In genomic region chr3:143847787-143848631, GRCh38 we compare ENCODE assay signal across 8 cellular contexts. TPM values are rescaled to one million over a fixed set of nuclear protein-coding genes. Genes with fewer than 3 reads are reported as not detected.
DNase-seq lines count a peak whose midpoint lies in the region; ATAC-seq and TF ChIP-seq lines count a peak whose summit lies in the region.

Gene SLC9A9, minus strand, starts transcription at chr3:143848468. Its CDS starts 146 bp downstream, at chr3:143848322.

- no peak for TF ChIP-seq CTCF in DND-41 (IDR thresholded peaks at IDR 0.05; ENCODE audit: borderline replicate concordance, extremely low read depth, low read length, poor library complexity, severe bottlenecking)
- TF ChIP-seq CTCF in osteocyte (IDR thresholded peaks at IDR 0.05): no peak

- peak within 1 kb of the TSS; percentile 69 for H3K4me2 ChIP-seq in DND-41 (ENCODE audit: insufficient read depth, low read length)

- peak within 1 kb of the TSS; percentile 80 for H2AFZ ChIP-seq in DND-41 (ENCODE audit: low read depth, low read length)

- no peaks in the 10 kb centered on the region for H3K79me2 ChIP-seq in DND-41 (ENCODE audit: insufficient read depth, low read length)

- peaks cover 20% of the 10 kb centered on the region for H3K4me1 Mint-ChIP-seq in osteocyte (ENCODE audit: unreplicated experiment)

- intact Hi-C loops in cardiac septum (cut with DNase I): no loop called here

- H3K9me3 ChIP-seq in DND-41 (ENCODE audit: insufficient read depth, low read length, severe bottlenecking): no peaks in the 10 kb centered on the region

- H3K4me3 Mint-ChIP-seq in osteocyte (ENCODE audit: unreplicated experiment): peak within 1 kb of the TSS; percentile 89

- H3K36me3 Mint-ChIP-seq in osteocyte (ENCODE audit: unreplicated experiment): no peaks in the 10 kb centered on the region

- ATAC-seq in DND-41 (ENCODE audit: insufficient read depth, low read depth): peak; percentile 97
- ATAC-seq in GM19452 (IDR thresholded peaks at IDR 0.05; ENCODE audit: unreplicated experiment): peak; percentile 92
- ATAC-seq in HG03460 (IDR thresholded peaks at IDR 0.05; ENCODE audit: unreplicated experiment): peak; percentile 87

- H3K27ac ChIP-seq in DND-41 (ENCODE audit: low read length): peak within 1 kb of the TSS; percentile 56

- no peaks in the 10 kb centered on the region for H3K9me3 Mint-ChIP-seq in osteocyte (ENCODE audit: unreplicated experiment)

- peak within 1 kb of the TSS; percentile 79 for H3K27ac Mint-ChIP-seq in osteocyte (ENCODE audit: unreplicated experiment)

- H4K20me1 ChIP-seq in DND-41 (ENCODE audit: insufficient read depth, low read length): no peaks in the 10 kb centered on the region

- peak within 1 kb of the TSS; percentile 36 to 62; a peak in 3 of 4 replicates for H3K4me3 ChIP-seq in DND-41 (ENCODE audit: low read depth in 1 of 2, low read length in 2 of 2)

- DNase-seq in DND-41 (peak; percentile 37), RPMI7951 (ENCODE audit: low read depth) (peak; percentile 55), amniotic epithelial cell (ENCODE audit: low read depth) (peak; percentile 86), cardiac septum (ENCODE audit: low spot score) (peak; percentile 74), osteocyte (ENCODE audit: extremely low spot score, unreplicated experiment) (no peak), NCI-H1930 (lab: John Stamatoyannopoulos, UW) (no peak)

- H3K9ac ChIP-seq in DND-41 (ENCODE audit: low read depth, low read length): peak within 1 kb of the TSS; percentile 56

- peaks cover 2% of the 10 kb centered on the region for H3K27me3 Mint-ChIP-seq in osteocyte (ENCODE audit: unreplicated experiment)

- H3K36me3 ChIP-seq in DND-41 (ENCODE audit: insufficient read depth, low read length): no peaks in the 10 kb centered on the region

- H3K27me3 ChIP-seq in DND-41 (ENCODE audit: insufficient read depth, low read length, poor library complexity): no peaks in the 10 kb centered on the region

- peaks cover 22% of the 10 kb centered on the region for H3K4me1 ChIP-seq in DND-41 (ENCODE audit: insufficient read depth, low read length)

RNA-seq across cellular contexts. Expression of gene SLC9A9, which starts in this region (rescaled TPM):
- 0.84 and 3.6 TPM in 2 replicates for total RNA-seq in RPMI7951 (2014; rRNA removed; shearing (Covaris generic))
- total RNA-seq in cardiac septum: 3.6 TPM
- total RNA-seq in osteocyte: 3.5 TPM in 2 replicates

Comparison
In these comparisons a context has a peak if more than half of its experiments do, and no peak if none do; other contexts are left out.
1. DNase-seq: peak in DND-41 (single experiment), RPMI7951 (single experiment), amniotic epithelial cell (single experiment) and cardiac septum (single experiment); none in osteocyte (single experiment) and NCI-H1930 (0 of 2).
2. Peak in every context shown above with its lines, with median percentiles within 50 percentile points of each other: ATAC-seq.